In the genomic region with DNA sequence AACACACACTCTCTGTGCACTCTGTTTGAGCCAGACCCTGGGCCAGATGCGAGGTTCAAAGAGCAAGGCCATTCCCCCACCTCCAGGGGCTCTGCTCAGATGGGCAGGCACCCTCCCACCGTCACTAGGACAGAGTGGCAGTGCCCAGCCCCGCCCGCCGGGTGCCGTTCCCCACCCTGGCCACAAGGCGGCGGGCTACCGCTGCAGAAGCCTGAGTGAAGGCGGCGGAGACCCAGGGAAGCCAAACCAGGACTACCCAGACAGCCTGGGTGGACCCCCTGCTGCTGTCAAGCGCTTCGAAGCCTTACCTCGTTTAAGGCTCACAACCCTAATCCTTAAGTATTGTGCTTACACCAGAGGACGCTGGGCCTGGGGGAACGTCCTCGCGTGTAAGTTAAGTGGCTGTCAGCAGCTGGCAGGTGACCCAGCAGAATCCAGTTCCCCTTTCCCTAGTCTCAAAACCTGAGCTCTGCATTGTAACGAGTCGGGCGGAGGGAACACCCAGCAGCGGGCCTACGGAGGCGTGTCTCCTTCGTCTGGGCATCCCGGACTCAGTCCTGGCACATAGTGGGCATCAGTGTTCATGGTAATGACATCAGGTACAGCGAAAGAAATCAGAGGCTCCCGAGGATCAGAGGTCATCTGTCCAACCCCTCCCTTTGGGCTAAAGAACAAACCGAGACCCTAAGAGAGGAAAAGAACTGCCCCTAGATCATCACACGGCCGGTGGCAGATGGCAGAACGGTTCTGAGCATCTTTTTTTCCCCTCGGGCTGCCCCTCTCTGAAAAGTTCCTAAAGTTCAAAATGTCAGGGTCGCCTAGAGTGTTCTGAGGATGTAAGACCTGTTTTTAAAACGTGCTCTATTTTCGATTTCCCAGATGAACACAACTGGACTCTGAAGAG, we compare ENCODE assay signal across 1 cellular context.
TF ChIP-seq lines count a peak whose summit lies in the region.

No MANE protein-coding gene starts in this region.

TF ChIP-seq in HepG2, 621 proteins besides CTCF, POLR2A, EP300 and RAD21 (continued from another document and continues in another):
- TF ChIP-seq TBX3 (IDR thresholded peaks at IDR 0.05; ENCODE audit: borderline replicate concordance): no peak
- 0 out of 2 replicates have a peak, but pooled peaks have one; percentile 42 for TF ChIP-seq ELF1 (CRISPR knock-in tag; IDR thresholded peaks at IDR 0.05)
- no peak for TF ChIP-seq NR1H2 (CRISPR knock-in tag; IDR thresholded peaks at IDR 0.05; ENCODE audit: borderline replicate concordance, low read depth)
- TF ChIP-seq, protein P1, sequence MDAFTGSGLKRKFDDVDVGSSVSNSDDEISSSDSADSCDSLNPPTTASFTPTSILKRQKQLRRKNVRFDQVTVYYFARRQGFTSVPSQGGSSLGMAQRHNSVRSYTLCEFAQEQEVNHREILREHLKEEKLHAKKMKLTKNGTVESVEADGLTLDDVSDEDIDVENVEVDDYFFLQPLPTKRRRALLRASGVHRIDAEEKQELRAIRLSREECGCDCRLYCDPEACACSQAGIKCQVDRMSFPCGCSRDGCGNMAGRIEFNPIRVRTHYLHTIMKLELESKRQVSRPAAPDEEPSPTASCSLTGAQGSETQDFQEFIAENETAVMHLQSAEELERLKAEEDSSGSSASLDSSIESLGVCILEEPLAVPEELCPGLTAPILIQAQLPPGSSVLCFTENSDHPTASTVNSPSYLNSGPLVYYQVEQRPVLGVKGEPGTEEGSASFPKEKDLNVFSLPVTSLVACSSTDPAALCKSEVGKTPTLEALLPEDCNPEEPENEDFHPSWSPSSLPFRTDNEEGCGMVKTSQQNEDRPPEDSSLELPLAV (CRISPR knock-in tag; conservative IDR thresholded peaks at IDR 0.05; ENCODE audit: low read depth): no peak
- no peak for TF ChIP-seq MED8 (CRISPR knock-in tag; IDR thresholded peaks at IDR 0.05; ENCODE audit: insufficient replicate concordance)
- TF ChIP-seq KLF12 (CRISPR knock-in tag; IDR thresholded peaks at IDR 0.05; ENCODE audit: borderline replicate concordance): no peak
- TF ChIP-seq ATF1 (CRISPR knock-in tag; IDR thresholded peaks at IDR 0.05): no peak
- TF ChIP-seq ZSCAN22 (CRISPR knock-in tag; IDR thresholded peaks at IDR 0.05): no peak
- peak; percentile 80; the same call in 1 of the 2 replicates for TF ChIP-seq ZNF451 (CRISPR knock-in tag; IDR thresholded peaks at IDR 0.05)
- TF ChIP-seq KLF9 (CRISPR knock-in tag; IDR thresholded peaks at IDR 0.05; ENCODE audit: low read depth): no peak
- TF ChIP-seq, protein P2, sequence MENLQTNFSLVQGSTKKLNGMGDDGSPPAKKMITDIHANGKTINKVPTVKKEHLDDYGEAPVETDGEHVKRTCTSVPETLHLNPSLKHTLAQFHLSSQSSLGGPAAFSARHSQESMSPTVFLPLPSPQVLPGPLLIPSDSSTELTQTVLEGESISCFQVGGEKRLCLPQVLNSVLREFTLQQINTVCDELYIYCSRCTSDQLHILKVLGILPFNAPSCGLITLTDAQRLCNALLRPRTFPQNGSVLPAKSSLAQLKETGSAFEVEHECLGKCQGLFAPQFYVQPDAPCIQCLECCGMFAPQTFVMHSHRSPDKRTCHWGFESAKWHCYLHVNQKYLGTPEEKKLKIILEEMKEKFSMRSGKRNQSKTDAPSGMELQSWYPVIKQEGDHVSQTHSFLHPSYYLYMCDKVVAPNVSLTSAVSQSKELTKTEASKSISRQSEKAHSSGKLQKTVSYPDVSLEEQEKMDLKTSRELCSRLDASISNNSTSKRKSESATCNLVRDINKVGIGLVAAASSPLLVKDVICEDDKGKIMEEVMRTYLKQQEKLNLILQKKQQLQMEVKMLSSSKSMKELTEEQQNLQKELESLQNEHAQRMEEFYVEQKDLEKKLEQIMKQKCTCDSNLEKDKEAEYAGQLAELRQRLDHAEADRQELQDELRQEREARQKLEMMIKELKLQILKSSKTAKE (CRISPR knock-in tag; IDR thresholded peaks at IDR 0.05; ENCODE audit: borderline replicate concordance): no peak
- peak; percentile 75 for TF ChIP-seq ZNF777 (CRISPR knock-in tag; IDR thresholded peaks at IDR 0.05)
- TF ChIP-seq, protein P3, sequence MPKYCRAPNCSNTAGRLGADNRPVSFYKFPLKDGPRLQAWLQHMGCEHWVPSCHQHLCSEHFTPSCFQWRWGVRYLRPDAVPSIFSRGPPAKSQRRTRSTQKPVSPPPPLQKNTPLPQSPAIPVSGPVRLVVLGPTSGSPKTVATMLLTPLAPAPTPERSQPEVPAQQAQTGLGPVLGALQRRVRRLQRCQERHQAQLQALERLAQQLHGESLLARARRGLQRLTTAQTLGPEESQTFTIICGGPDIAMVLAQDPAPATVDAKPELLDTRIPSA (CRISPR knock-in tag; IDR thresholded peaks at IDR 0.05; ENCODE audit: borderline replicate concordance): no peak
- TF ChIP-seq, protein P4, sequence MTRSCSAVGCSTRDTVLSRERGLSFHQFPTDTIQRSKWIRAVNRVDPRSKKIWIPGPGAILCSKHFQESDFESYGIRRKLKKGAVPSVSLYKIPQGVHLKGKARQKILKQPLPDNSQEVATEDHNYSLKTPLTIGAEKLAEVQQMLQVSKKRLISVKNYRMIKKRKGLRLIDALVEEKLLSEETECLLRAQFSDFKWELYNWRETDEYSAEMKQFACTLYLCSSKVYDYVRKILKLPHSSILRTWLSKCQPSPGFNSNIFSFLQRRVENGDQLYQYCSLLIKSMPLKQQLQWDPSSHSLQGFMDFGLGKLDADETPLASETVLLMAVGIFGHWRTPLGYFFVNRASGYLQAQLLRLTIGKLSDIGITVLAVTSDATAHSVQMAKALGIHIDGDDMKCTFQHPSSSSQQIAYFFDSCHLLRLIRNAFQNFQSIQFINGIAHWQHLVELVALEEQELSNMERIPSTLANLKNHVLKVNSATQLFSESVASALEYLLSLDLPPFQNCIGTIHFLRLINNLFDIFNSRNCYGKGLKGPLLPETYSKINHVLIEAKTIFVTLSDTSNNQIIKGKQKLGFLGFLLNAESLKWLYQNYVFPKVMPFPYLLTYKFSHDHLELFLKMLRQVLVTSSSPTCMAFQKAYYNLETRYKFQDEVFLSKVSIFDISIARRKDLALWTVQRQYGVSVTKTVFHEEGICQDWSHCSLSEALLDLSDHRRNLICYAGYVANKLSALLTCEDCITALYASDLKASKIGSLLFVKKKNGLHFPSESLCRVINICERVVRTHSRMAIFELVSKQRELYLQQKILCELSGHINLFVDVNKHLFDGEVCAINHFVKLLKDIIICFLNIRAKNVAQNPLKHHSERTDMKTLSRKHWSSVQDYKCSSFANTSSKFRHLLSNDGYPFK (CRISPR knock-in tag; IDR thresholded peaks at IDR 0.05; ENCODE audit: borderline replicate concordance): no peak
- TF ChIP-seq MIER2 (CRISPR knock-in tag; IDR thresholded peaks at IDR 0.05): peak; percentile 50; the same call in 1 of the 2 replicates
- no peak for TF ChIP-seq ZNF510 (CRISPR knock-in tag; IDR thresholded peaks at IDR 0.05; ENCODE audit: low read depth)
- TF ChIP-seq HIVEP1 (CRISPR knock-in tag; IDR thresholded peaks at IDR 0.05): 0 out of 2 replicates have a peak, but pooled peaks have one; percentile 15
- TF ChIP-seq RXRB (CRISPR knock-in tag; IDR thresholded peaks at IDR 0.05; ENCODE audit: borderline replicate concordance): peak; percentile 61; the same call in 1 of the 2 replicates
- TF ChIP-seq, protein P5, sequence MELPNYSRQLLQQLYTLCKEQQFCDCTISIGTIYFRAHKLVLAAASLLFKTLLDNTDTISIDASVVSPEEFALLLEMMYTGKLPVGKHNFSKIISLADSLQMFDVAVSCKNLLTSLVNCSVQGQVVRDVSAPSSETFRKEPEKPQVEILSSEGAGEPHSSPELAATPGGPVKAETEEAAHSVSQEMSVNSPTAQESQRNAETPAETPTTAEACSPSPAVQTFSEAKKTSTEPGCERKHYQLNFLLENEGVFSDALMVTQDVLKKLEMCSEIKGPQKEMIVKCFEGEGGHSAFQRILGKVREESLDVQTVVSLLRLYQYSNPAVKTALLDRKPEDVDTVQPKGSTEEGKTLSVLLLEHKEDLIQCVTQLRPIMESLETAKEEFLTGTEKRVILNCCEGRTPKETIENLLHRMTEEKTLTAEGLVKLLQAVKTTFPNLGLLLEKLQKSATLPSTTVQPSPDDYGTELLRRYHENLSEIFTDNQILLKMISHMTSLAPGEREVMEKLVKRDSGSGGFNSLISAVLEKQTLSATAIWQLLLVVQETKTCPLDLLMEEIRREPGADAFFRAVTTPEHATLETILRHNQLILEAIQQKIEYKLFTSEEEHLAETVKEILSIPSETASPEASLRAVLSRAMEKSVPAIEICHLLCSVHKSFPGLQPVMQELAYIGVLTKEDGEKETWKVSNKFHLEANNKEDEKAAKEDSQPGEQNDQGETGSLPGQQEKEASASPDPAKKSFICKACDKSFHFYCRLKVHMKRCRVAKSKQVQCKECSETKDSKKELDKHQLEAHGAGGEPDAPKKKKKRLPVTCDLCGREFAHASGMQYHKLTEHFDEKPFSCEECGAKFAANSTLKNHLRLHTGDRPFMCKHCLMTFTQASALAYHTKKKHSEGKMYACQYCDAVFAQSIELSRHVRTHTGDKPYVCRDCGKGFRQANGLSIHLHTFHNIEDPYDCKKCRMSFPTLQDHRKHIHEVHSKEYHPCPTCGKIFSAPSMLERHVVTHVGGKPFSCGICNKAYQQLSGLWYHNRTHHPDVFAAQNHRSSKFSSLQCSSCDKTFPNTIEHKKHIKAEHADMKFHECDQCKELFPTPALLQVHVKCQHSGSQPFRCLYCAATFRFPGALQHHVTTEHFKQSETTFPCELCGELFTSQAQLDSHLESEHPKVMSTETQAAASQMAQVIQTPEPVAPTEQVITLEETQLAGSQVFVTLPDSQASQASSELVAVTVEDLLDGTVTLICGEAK (IDR thresholded peaks at IDR 0.05): no peak
- TF ChIP-seq, protein P5 (CRISPR knock-in tag; IDR thresholded peaks at IDR 0.05): no peak
- TF ChIP-seq, protein P6, sequence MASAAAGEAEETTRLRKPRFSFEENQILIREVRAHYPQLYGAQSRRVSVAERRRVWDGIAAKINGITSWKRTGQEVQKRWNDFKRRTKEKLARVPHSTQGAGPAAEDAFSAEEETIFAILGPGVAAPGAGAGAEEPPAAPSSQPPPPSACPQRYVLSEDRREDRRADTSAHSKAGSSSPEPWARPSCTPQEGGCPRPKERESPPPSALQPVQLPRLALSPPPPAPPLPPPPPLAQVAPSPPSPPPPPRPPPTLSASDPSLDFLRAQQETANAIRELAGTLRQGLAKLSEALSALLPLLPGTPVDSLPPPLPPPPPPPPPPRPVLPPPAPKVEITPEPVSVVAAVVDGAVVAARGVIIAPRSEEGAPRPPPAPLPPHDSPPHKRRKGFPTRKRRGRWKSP (CRISPR knock-in tag; IDR thresholded peaks at IDR 0.05): peak; percentile 34; the same call in 1 of the 2 replicates
- TF ChIP-seq, protein P7, sequence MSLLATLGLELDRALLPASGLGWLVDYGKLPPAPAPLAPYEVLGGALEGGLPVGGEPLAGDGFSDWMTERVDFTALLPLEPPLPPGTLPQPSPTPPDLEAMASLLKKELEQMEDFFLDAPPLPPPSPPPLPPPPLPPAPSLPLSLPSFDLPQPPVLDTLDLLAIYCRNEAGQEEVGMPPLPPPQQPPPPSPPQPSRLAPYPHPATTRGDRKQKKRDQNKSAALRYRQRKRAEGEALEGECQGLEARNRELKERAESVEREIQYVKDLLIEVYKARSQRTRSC (CRISPR knock-in tag; IDR thresholded peaks at IDR 0.05; ENCODE audit: low read depth): no peak
- TF ChIP-seq, protein P8, sequence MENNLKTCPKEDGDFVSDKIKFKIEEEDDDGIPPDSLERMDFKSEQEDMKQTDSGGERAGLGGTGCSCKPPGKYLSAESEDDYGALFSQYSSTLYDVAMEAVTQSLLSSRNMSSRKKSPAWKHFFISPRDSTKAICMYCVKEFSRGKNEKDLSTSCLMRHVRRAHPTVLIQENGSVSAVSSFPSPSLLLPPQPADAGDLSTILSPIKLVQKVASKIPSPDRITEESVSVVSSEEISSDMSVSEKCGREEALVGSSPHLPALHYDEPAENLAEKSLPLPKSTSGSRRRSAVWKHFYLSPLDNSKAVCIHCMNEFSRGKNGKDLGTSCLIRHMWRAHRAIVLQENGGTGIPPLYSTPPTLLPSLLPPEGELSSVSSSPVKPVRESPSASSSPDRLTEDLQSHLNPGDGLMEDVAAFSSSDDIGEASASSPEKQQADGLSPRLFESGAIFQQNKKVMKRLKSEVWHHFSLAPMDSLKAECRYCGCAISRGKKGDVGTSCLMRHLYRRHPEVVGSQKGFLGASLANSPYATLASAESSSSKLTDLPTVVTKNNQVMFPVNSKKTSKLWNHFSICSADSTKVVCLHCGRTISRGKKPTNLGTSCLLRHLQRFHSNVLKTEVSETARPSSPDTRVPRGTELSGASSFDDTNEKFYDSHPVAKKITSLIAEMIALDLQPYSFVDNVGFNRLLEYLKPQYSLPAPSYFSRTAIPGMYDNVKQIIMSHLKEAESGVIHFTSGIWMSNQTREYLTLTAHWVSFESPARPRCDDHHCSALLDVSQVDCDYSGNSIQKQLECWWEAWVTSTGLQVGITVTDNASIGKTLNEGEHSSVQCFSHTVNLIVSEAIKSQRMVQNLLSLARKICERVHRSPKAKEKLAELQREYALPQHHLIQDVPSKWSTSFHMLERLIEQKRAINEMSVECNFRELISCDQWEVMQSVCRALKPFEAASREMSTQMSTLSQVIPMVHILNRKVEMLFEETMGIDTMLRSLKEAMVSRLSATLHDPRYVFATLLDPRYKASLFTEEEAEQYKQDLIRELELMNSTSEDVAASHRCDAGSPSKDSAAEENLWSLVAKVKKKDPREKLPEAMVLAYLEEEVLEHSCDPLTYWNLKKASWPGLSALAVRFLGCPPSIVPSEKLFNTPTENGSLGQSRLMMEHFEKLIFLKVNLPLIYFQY (CRISPR knock-in tag; IDR thresholded peaks at IDR 0.05; ENCODE audit: borderline replicate concordance): no peak
- TF ChIP-seq, protein P9, sequence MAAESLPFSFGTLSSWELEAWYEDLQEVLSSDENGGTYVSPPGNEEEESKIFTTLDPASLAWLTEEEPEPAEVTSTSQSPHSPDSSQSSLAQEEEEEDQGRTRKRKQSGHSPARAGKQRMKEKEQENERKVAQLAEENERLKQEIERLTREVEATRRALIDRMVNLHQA (CRISPR knock-in tag; IDR thresholded peaks at IDR 0.05): no peak
- TF ChIP-seq ARNT2 (CRISPR knock-in tag; IDR thresholded peaks at IDR 0.05; ENCODE audit: low read depth): peak; percentile 74; the same call in 1 of the 2 replicates
- TF ChIP-seq ZMAT3 (CRISPR knock-in tag; conservative IDR thresholded peaks at IDR 0.05): peak; percentile 84; the same call in 1 of the 2 replicates
